ENCODE assay signal across 8 cellular contexts in genomic region chr19:49338691-49339363, GRCh38. TPM values are rescaled to one million over a fixed set of nuclear protein-coding genes. Genes with fewer than 3 reads are reported as not detected.
DNase-seq lines count a peak whose midpoint lies in the region; ATAC-seq and TF ChIP-seq lines count a peak whose summit lies in the region.

No MANE protein-coding gene starts in this region.

- no peak for TF ChIP-seq CTCF in brain (conservative IDR thresholded peaks at IDR 0.05)

- no peaks in the 10 kb centered on the region for H3K27me3 ChIP-seq in ACC112 (ENCODE audit: insufficient read depth, low read length)

- peak; percentile 55 for DNase-seq in HEK293T (ENCODE audit: extremely low spot score)
- peak; percentile 97 for DNase-seq in islet precursor cell
- peak; percentile 64 for DNase-seq in stimulated activated CD8-positive, alpha-beta memory T cell treated with anti-CD3 and anti-CD28 coated beads, Interleukin-4, amount 100 ng/mL, for 48 hours
- DNase-seq in OCI-M1 (lab: John Stamatoyannopoulos, UW) = no peak

- CTCF ChIA-PET in HEK293T (lab: Yijun Ruan, JAX) = no interaction called here

- no peak overlapping the region for H3K27ac ChIP-seq in ACC112 (ENCODE audit: low read depth, low read length)

- peak overlapping the region in 3 of 5 experiments; percentile 43 to 83 (median 62) for H3K27ac Mint-ChIP-seq in brain

- peaks cover 0 to 3% (median 0%) of the 10 kb centered on the region in 5 experiments for H3K9me3 Mint-ChIP-seq in brain

- peak overlapping the region; percentile 72 for H3K4me3 ChIP-seq in ACC112 (ENCODE audit: low read depth, low read length)

- H2AFZ ChIP-seq in ACC112 (ENCODE audit: low read length, unreplicated experiment) = no peak overlapping the region

- peaks cover 21% of the 10 kb centered on the region for H3K4me1 Mint-ChIP-seq in brain

- peak overlapping the region; percentile 42 to 77 (median 73) for H3K4me3 Mint-ChIP-seq in brain

- peaks cover 8% of the 10 kb centered on the region for H3K27me3 Mint-ChIP-seq in brain

- H3K4me1 ChIP-seq in ACC112 (ENCODE audit: control insufficient read depth, insufficient read depth, low read length, unreplicated experiment) = peaks cover 3% of the 10 kb centered on the region

- H3K36me3 Mint-ChIP-seq in brain = peaks cover 26% of the 10 kb centered on the region

- H3K36me3 ChIP-seq in ACC112 (ENCODE audit: insufficient read depth, low read length) = no peaks in the 10 kb centered on the region

- no peak for ATAC-seq in GM21381 (IDR thresholded peaks at IDR 0.05; ENCODE audit: unreplicated experiment)
- no peak for ATAC-seq in HG03196 (IDR thresholded peaks at IDR 0.05; ENCODE audit: unreplicated experiment)

- POLR2A ChIA-PET in HEK293T (lab: Yijun Ruan, JAX) = no interaction called here

- no peaks in the 10 kb centered on the region for H3K79me2 ChIP-seq in ACC112 (ENCODE audit: control insufficient read depth, insufficient read depth, low read length, unreplicated experiment)

TF ChIP-seq in HEK293T, 16 proteins besides CTCF, POLR2A, EP300 and RAD21:
- no peak for TF ChIP-seq TARDBP (IDR thresholded peaks at IDR 0.05)
- TF ChIP-seq SUZ12 (IDR thresholded peaks at IDR 0.05) = no peak
- no peak for TF ChIP-seq L3MBTL2 (conservative IDR thresholded peaks at IDR 0.05)
- TF ChIP-seq ZNF384 (IDR thresholded peaks at IDR 0.05) = no peak
- no peak for TF ChIP-seq BHLHE40 (IDR thresholded peaks at IDR 0.05; ENCODE audit: borderline replicate concordance)

RNA-seq across cellular contexts. Expression of gene CD37, which starts 3.6 kb away (rescaled TPM):
- 8.2 TPM for polyA plus RNA-seq in brain (ENCODE audit: insufficient read depth, low read depth, low replicate concordance)

RNA-seq across cellular contexts. Expression of gene SLC6A16, which starts 13.8 kb away (rescaled TPM):
- 1.7 TPM for polyA plus RNA-seq in brain (ENCODE audit: insufficient read depth, low read depth, low replicate concordance)

RNA-seq across cellular contexts. Expression of gene TEAD2, which starts 23.4 kb away (rescaled TPM):
- polyA plus RNA-seq in brain (ENCODE audit: insufficient read depth, low read depth, low replicate concordance) = 42.5 TPM

RNA-seq across cellular contexts. Expression of gene DKKL1, which starts 24.9 kb away (rescaled TPM):
- polyA plus RNA-seq in brain (ENCODE audit: insufficient read depth, low read depth, low replicate concordance) = 4.0 TPM

RNA-seq across cellular contexts. Expression of gene KASH5, which starts 49.2 kb away (rescaled TPM):
- polyA plus RNA-seq in brain (ENCODE audit: insufficient read depth, low read depth, low replicate concordance) = not detected
